In the genomic region with DNA sequence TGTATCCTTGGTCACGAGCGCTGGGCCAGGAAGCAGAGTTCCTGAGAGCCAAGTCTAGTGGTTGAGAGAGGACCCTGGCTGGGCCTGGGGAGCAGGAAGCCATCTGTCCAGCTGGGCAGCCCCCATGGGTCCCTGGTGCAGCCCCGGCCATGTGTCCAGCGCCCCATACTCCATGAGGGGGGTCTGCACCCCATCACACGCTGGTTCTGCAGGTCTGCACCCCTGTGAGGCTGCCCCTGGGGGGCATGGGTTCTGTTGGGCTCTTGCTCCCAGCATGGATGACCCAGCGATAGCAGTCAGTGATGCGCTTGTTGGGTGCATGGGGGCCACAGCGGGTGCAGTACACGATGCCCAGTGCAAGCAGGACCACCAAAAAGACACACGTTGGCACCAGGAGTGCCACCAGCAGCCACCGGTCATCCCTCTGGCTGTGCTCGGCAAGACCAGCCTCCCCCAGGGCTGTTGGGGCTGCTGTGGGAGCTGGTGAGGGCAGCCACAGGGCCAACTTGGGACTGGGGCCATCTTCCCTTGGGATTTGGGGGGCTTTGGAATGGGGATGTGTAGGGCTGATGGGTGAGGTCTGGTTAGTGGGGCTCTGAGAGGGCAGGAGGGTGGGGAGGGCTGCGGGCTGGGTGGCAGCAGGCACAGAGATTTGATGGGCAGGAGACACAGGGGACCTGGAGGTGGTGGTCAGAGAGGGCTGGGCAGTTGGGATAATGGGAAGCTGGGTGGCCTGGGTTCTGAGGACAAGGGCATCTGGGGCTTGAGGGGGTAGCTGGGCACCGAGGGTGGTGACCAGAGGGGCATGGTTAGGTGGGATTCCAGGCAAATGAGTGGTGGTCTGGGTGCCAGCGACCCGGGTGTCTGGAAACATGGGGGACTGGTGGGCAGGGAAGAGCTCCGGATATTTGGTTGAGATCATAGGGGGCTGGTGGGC, we compare ENCODE assay signal across 11 cellular contexts.
A peak's percentile ranks its signal among the peaks of the same experiment; 100 is the strongest.
DNase-seq lines count a peak whose midpoint lies in the region; ATAC-seq and TF ChIP-seq lines count a peak whose summit lies in the region.
"Had no signal": no experiment of that assay in that cellular context is flagged by ENCODE, and none has a peak within 500 bp of the region (broad histone marks: within the 10 kb centered on the region; RNA-seq: fewer than 3 reads in every experiment).

No MANE protein-coding gene starts in this region.

- DNase-seq in stimulated activated naive CD8-positive, alpha-beta T cell treated with anti-CD3 and anti-CD28 coated beads, Interleukin-15, Interleukin-2, amounts not matched to agents 100 U/mL and 50 U/mL, for 24 hours: no peak
- no peak for DNase-seq in nephron progenitor cell
- no peak for DNase-seq in NCI-H748 treated with DMSO at 0.1 percent for 48 hours (lab: John Stamatoyannopoulos, UW)
- DNase-seq in putamen (ENCODE audit: low spot score): no peak
- DNase-seq: activated B cell treated with CpG ODN at 0.5 μM for 24 hours, amygdala, NCI-H1436 had no signal

- TF ChIP-seq CTCF in nephron progenitor cell (IDR thresholded peaks at IDR 0.05): no peak

- intact Hi-C loops in dendritic cell treated with granulocyte-macrophage colony-stimulating factor and Interleukin-4, amounts not matched to agents 40 ng/mL and 50 ng/mL, for 4 days (cut with micrococcal nuclease): no loop called here

- peak overlapping the region; percentile 89 for H3K27ac Mint-ChIP-seq in stimulated activated naive CD8-positive, alpha-beta T cell treated with anti-CD3 and anti-CD28 coated beads, Interleukin-15, Interleukin-2, amounts not matched to agents 100 ng/mL and 50 ng/mL, for 24 hours
- H3K27ac Mint-ChIP-seq in dendritic cell treated with granulocyte-macrophage colony-stimulating factor and Interleukin-4, amounts not matched to agents 40 ng/mL and 50 ng/mL, for 4 days: peak overlapping the region; percentile 89
- H3K27ac Mint-ChIP-seq in nephron progenitor cell: peak overlapping the region; percentile 52

- H3K9me3 Mint-ChIP-seq in stimulated activated naive CD8-positive, alpha-beta T cell treated with anti-CD3 and anti-CD28 coated beads, Interleukin-15, Interleukin-2, amounts not matched to agents 100 ng/mL and 50 ng/mL, for 24 hours: no peaks in the 10 kb centered on the region
- H3K9me3 Mint-ChIP-seq in dendritic cell treated with granulocyte-macrophage colony-stimulating factor and Interleukin-4, amounts not matched to agents 40 ng/mL and 50 ng/mL, for 4 days: no peaks in the 10 kb centered on the region
- H3K9me3 Mint-ChIP-seq in nephron progenitor cell: peaks cover 10% of the 10 kb centered on the region
- H3K9me3 Mint-ChIP-seq: activated B cell treated with CpG ODN at 0.5 μM for 24 hours had no signal

- peaks cover 61% of the 10 kb centered on the region for H3K4me1 Mint-ChIP-seq in stimulated activated naive CD8-positive, alpha-beta T cell treated with anti-CD3 and anti-CD28 coated beads, Interleukin-15, Interleukin-2, amounts not matched to agents 100 ng/mL and 50 ng/mL, for 24 hours (ENCODE audit: low read depth)
- H3K4me1 Mint-ChIP-seq in dendritic cell treated with granulocyte-macrophage colony-stimulating factor and Interleukin-4, amounts not matched to agents 40 ng/mL and 50 ng/mL, for 4 days (ENCODE audit: low read depth): peaks cover 52% of the 10 kb centered on the region
- peaks cover 67% of the 10 kb centered on the region for H3K4me1 Mint-ChIP-seq in nephron progenitor cell

- no peaks in the 10 kb centered on the region for H3K36me3 Mint-ChIP-seq in stimulated activated naive CD8-positive, alpha-beta T cell treated with anti-CD3 and anti-CD28 coated beads, Interleukin-15, Interleukin-2, amounts not matched to agents 100 ng/mL and 50 ng/mL, for 24 hours (ENCODE audit: low read depth)
- H3K36me3 Mint-ChIP-seq in dendritic cell treated with granulocyte-macrophage colony-stimulating factor and Interleukin-4, amounts not matched to agents 40 ng/mL and 50 ng/mL, for 4 days (ENCODE audit: low read depth): no peaks in the 10 kb centered on the region
- H3K36me3 Mint-ChIP-seq in nephron progenitor cell (ENCODE audit: low read depth): no peaks in the 10 kb centered on the region

- no peaks in the 10 kb centered on the region for H3K27me3 Mint-ChIP-seq in stimulated activated naive CD8-positive, alpha-beta T cell treated with anti-CD3 and anti-CD28 coated beads, Interleukin-15, Interleukin-2, amounts not matched to agents 100 ng/mL and 50 ng/mL, for 24 hours
- peaks cover 30% of the 10 kb centered on the region for H3K27me3 Mint-ChIP-seq in dendritic cell treated with granulocyte-macrophage colony-stimulating factor and Interleukin-4, amounts not matched to agents 40 ng/mL and 50 ng/mL, for 4 days
- peaks cover 5% of the 10 kb centered on the region for H3K27me3 Mint-ChIP-seq in nephron progenitor cell (ENCODE audit: low read depth, poor library complexity)
- H3K27me3 Mint-ChIP-seq: activated B cell treated with CpG ODN at 0.5 μM for 24 hours had no signal

- H3K4me3 Mint-ChIP-seq in stimulated activated naive CD8-positive, alpha-beta T cell treated with anti-CD3 and anti-CD28 coated beads, Interleukin-15, Interleukin-2, amounts not matched to agents 100 ng/mL and 50 ng/mL, for 24 hours: peak overlapping the region; percentile 70
- no peak overlapping the region for H3K4me3 Mint-ChIP-seq in dendritic cell treated with granulocyte-macrophage colony-stimulating factor and Interleukin-4, amounts not matched to agents 40 ng/mL and 50 ng/mL, for 4 days
- H3K4me3 Mint-ChIP-seq in nephron progenitor cell: peak overlapping the region; percentile 79

- no peak for ATAC-seq in stimulated activated naive CD8-positive, alpha-beta T cell treated with anti-CD3 and anti-CD28 coated beads, Interleukin-15, Interleukin-2, amounts not matched to agents 100 U/mL and 50 U/mL, for 24 hours
- ATAC-seq in HG03571 (IDR thresholded peaks at IDR 0.05; ENCODE audit: unreplicated experiment) (no peak), GM19463 (IDR thresholded peaks at IDR 0.05; ENCODE audit: unreplicated experiment) (no peak)
